1 cellular context compared by ENCODE assay signal in the genomic region with DNA sequence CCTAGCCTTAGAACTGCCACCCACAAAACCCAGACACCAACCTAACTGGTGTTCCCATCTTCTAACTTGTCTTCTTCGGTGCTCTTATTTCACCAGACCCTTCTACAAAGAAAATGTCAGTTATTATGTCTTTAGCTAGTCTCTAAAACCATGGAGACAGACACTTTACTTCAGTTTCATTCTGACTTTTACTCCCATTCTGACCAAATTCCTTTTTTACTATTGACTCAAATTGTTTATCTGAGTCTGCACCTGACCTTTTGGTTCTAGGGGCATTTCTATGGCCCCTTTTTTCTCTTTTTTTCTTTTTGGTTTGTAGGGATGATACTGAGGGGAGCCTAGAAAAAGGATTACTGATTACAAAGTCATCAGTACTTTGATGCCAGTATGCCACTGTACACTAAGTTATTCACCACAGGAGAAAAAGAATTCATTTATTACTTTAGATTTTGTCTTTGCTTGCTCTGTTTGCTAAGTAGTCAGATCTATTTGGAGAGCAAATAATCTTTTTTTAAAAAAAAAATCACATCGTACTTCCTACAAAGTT.
A peak's percentile ranks its signal among the peaks of the same experiment; 100 is the strongest.
TF ChIP-seq lines count a peak whose summit lies in the region.

No MANE protein-coding gene starts in this region.

TF ChIP-seq in HepG2, 621 proteins besides CTCF, POLR2A, EP300 and RAD21 (continued from another document and continues in another):
- TF ChIP-seq, protein P1, sequence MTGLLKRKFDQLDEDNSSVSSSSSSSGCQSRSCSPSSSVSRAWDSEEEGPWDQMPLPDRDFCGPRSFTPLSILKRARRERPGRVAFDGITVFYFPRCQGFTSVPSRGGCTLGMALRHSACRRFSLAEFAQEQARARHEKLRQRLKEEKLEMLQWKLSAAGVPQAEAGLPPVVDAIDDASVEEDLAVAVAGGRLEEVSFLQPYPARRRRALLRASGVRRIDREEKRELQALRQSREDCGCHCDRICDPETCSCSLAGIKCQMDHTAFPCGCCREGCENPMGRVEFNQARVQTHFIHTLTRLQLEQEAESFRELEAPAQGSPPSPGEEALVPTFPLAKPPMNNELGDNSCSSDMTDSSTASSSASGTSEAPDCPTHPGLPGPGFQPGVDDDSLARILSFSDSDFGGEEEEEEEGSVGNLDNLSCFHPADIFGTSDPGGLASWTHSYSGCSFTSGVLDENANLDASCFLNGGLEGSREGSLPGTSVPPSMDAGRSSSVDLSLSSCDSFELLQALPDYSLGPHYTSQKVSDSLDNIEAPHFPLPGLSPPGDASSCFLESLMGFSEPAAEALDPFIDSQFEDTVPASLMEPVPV (CRISPR knock-in tag; IDR thresholded peaks at IDR 0.05): no peak
- TF ChIP-seq SIX1 (CRISPR knock-in tag; IDR thresholded peaks at IDR 0.05; ENCODE audit: borderline replicate concordance) (peak; percentile 61; the same call in 1 of the 2 replicates), CCDC6 (CRISPR knock-in tag; IDR thresholded peaks at IDR 0.05) (no peak), ZBTB38 (CRISPR knock-in tag; IDR thresholded peaks at IDR 0.05) (no peak), ZNF44 (CRISPR knock-in tag; IDR thresholded peaks at IDR 0.05) (no peak), ZSCAN31 (CRISPR knock-in tag; IDR thresholded peaks at IDR 0.05; ENCODE audit: low read depth) (no peak), THYN1 (CRISPR knock-in tag; IDR thresholded peaks at IDR 0.05; ENCODE audit: borderline replicate concordance, low read depth) (no peak), ZNF430 (CRISPR knock-in tag; IDR thresholded peaks at IDR 0.05) (no peak), ISL2 (CRISPR knock-in tag; IDR thresholded peaks at IDR 0.05) (peak; percentile 88; the same call in 1 of the 2 replicates), ARNTL (CRISPR knock-in tag; IDR thresholded peaks at IDR 0.05) (no peak), ZNF75D (CRISPR knock-in tag; IDR thresholded peaks at IDR 0.05; ENCODE audit: borderline replicate concordance) (no peak), ZNF775 (CRISPR knock-in tag; IDR thresholded peaks at IDR 0.05; ENCODE audit: borderline replicate concordance) (no peak), ZNF773 (CRISPR knock-in tag; IDR thresholded peaks at IDR 0.05; ENCODE audit: borderline replicate concordance) (no peak), ZBTB20 (CRISPR knock-in tag; IDR thresholded peaks at IDR 0.05; ENCODE audit: borderline replicate concordance, low read depth) (no peak), MTA1 (CRISPR knock-in tag; IDR thresholded peaks at IDR 0.05; ENCODE audit: borderline replicate concordance) (no peak), ZNF460 (CRISPR knock-in tag; IDR thresholded peaks at IDR 0.05; ENCODE audit: borderline replicate concordance) (no peak)
- TF ChIP-seq, protein P2, sequence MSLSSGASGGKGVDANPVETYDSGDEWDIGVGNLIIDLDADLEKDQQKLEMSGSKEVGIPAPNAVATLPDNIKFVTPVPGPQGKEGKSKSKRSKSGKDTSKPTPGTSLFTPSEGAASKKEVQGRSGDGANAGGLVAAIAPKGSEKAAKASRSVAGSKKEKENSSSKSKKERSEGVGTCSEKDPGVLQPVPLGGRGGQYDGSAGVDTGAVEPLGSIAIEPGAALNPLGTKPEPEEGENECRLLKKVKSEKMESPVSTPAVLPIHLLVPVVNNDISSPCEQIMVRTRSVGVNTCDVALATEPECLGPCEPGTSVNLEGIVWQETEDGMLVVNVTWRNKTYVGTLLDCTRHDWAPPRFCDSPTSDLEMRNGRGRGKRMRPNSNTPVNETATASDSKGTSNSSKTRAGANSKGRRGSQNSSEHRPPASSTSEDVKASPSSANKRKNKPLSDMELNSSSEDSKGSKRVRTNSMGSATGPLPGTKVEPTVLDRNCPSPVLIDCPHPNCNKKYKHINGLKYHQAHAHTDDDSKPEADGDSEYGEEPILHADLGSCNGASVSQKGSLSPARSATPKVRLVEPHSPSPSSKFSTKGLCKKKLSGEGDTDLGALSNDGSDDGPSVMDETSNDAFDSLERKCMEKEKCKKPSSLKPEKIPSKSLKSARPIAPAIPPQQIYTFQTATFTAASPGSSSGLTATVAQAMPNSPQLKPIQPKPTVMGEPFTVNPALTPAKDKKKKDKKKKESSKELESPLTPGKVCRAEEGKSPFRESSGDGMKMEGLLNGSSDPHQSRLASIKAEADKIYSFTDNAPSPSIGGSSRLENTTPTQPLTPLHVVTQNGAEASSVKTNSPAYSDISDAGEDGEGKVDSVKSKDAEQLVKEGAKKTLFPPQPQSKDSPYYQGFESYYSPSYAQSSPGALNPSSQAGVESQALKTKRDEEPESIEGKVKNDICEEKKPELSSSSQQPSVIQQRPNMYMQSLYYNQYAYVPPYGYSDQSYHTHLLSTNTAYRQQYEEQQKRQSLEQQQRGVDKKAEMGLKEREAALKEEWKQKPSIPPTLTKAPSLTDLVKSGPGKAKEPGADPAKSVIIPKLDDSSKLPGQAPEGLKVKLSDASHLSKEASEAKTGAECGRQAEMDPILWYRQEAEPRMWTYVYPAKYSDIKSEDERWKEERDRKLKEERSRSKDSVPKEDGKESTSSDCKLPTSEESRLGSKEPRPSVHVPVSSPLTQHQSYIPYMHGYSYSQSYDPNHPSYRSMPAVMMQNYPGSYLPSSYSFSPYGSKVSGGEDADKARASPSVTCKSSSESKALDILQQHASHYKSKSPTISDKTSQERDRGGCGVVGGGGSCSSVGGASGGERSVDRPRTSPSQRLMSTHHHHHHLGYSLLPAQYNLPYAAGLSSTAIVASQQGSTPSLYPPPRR (CRISPR knock-in tag; IDR thresholded peaks at IDR 0.05; ENCODE audit: borderline replicate concordance): peak; percentile 13; the same call in 1 of the 2 replicates
- TF ChIP-seq, protein P3, sequence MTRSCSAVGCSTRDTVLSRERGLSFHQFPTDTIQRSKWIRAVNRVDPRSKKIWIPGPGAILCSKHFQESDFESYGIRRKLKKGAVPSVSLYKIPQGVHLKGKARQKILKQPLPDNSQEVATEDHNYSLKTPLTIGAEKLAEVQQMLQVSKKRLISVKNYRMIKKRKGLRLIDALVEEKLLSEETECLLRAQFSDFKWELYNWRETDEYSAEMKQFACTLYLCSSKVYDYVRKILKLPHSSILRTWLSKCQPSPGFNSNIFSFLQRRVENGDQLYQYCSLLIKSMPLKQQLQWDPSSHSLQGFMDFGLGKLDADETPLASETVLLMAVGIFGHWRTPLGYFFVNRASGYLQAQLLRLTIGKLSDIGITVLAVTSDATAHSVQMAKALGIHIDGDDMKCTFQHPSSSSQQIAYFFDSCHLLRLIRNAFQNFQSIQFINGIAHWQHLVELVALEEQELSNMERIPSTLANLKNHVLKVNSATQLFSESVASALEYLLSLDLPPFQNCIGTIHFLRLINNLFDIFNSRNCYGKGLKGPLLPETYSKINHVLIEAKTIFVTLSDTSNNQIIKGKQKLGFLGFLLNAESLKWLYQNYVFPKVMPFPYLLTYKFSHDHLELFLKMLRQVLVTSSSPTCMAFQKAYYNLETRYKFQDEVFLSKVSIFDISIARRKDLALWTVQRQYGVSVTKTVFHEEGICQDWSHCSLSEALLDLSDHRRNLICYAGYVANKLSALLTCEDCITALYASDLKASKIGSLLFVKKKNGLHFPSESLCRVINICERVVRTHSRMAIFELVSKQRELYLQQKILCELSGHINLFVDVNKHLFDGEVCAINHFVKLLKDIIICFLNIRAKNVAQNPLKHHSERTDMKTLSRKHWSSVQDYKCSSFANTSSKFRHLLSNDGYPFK (CRISPR knock-in tag; IDR thresholded peaks at IDR 0.05; ENCODE audit: borderline replicate concordance): no peak
- TF ChIP-seq, protein P4, sequence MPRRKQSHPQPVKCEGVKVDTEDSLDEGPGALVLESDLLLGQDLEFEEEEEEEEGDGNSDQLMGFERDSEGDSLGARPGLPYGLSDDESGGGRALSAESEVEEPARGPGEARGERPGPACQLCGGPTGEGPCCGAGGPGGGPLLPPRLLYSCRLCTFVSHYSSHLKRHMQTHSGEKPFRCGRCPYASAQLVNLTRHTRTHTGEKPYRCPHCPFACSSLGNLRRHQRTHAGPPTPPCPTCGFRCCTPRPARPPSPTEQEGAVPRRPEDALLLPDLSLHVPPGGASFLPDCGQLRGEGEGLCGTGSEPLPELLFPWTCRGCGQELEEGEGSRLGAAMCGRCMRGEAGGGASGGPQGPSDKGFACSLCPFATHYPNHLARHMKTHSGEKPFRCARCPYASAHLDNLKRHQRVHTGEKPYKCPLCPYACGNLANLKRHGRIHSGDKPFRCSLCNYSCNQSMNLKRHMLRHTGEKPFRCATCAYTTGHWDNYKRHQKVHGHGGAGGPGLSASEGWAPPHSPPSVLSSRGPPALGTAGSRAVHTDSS (CRISPR knock-in tag; conservative IDR thresholded peaks at IDR 0.05): no peak
- TF ChIP-seq, protein P5, sequence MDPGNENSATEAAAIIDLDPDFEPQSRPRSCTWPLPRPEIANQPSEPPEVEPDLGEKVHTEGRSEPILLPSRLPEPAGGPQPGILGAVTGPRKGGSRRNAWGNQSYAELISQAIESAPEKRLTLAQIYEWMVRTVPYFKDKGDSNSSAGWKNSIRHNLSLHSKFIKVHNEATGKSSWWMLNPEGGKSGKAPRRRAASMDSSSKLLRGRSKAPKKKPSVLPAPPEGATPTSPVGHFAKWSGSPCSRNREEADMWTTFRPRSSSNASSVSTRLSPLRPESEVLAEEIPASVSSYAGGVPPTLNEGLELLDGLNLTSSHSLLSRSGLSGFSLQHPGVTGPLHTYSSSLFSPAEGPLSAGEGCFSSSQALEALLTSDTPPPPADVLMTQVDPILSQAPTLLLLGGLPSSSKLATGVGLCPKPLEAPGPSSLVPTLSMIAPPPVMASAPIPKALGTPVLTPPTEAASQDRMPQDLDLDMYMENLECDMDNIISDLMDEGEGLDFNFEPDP (CRISPR knock-in tag; conservative IDR thresholded peaks at IDR 0.05): no peak
- TF ChIP-seq, protein P6, sequence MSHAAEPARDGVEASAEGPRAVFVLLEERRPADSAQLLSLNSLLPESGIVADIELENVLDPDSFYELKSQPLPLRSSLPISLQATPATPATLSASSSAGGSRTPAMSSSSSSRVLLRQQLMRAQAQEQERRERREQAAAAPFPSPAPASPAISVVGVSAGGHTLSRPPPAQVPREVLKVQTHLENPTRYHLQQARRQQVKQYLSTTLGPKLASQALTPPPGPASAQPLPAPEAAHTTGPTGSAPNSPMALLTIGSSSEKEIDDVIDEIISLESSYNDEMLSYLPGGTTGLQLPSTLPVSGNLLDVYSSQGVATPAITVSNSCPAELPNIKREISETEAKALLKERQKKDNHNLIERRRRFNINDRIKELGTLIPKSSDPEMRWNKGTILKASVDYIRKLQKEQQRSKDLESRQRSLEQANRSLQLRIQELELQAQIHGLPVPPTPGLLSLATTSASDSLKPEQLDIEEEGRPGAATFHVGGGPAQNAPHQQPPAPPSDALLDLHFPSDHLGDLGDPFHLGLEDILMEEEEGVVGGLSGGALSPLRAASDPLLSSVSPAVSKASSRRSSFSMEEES (CRISPR knock-in tag; IDR thresholded peaks at IDR 0.05): peak; percentile 63; the same call in 1 of the 2 replicates
- TF ChIP-seq, protein P7, sequence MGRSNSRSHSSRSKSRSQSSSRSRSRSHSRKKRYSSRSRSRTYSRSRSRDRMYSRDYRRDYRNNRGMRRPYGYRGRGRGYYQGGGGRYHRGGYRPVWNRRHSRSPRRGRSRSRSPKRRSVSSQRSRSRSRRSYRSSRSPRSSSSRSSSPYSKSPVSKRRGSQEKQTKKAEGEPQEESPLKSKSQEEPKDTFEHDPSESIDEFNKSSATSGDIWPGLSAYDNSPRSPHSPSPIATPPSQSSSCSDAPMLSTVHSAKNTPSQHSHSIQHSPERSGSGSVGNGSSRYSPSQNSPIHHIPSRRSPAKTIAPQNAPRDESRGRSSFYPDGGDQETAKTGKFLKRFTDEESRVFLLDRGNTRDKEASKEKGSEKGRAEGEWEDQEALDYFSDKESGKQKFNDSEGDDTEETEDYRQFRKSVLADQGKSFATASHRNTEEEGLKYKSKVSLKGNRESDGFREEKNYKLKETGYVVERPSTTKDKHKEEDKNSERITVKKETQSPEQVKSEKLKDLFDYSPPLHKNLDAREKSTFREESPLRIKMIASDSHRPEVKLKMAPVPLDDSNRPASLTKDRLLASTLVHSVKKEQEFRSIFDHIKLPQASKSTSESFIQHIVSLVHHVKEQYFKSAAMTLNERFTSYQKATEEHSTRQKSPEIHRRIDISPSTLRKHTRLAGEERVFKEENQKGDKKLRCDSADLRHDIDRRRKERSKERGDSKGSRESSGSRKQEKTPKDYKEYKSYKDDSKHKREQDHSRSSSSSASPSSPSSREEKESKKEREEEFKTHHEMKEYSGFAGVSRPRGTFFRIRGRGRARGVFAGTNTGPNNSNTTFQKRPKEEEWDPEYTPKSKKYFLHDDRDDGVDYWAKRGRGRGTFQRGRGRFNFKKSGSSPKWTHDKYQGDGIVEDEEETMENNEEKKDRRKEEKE (IDR thresholded peaks at IDR 0.05): no peak
- TF ChIP-seq, protein P8, sequence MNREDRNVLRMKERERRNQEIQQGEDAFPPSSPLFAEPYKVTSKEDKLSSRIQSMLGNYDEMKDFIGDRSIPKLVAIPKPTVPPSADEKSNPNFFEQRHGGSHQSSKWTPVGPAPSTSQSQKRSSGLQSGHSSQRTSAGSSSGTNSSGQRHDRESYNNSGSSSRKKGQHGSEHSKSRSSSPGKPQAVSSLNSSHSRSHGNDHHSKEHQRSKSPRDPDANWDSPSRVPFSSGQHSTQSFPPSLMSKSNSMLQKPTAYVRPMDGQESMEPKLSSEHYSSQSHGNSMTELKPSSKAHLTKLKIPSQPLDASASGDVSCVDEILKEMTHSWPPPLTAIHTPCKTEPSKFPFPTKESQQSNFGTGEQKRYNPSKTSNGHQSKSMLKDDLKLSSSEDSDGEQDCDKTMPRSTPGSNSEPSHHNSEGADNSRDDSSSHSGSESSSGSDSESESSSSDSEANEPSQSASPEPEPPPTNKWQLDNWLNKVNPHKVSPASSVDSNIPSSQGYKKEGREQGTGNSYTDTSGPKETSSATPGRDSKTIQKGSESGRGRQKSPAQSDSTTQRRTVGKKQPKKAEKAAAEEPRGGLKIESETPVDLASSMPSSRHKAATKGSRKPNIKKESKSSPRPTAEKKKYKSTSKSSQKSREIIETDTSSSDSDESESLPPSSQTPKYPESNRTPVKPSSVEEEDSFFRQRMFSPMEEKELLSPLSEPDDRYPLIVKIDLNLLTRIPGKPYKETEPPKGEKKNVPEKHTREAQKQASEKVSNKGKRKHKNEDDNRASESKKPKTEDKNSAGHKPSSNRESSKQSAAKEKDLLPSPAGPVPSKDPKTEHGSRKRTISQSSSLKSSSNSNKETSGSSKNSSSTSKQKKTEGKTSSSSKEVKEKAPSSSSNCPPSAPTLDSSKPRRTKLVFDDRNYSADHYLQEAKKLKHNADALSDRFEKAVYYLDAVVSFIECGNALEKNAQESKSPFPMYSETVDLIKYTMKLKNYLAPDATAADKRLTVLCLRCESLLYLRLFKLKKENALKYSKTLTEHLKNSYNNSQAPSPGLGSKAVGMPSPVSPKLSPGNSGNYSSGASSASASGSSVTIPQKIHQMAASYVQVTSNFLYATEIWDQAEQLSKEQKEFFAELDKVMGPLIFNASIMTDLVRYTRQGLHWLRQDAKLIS (CRISPR knock-in tag; IDR thresholded peaks at IDR 0.05): no peak
- TF ChIP-seq, protein P9, sequence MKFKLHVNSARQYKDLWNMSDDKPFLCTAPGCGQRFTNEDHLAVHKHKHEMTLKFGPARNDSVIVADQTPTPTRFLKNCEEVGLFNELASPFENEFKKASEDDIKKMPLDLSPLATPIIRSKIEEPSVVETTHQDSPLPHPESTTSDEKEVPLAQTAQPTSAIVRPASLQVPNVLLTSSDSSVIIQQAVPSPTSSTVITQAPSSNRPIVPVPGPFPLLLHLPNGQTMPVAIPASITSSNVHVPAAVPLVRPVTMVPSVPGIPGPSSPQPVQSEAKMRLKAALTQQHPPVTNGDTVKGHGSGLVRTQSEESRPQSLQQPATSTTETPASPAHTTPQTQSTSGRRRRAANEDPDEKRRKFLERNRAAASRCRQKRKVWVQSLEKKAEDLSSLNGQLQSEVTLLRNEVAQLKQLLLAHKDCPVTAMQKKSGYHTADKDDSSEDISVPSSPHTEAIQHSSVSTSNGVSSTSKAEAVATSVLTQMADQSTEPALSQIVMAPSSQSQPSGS (CRISPR knock-in tag; IDR thresholded peaks at IDR 0.05): peak; percentile 32; the same call in 1 of the 2 replicates
